In genomic region chr1:12466816-12467215, GRCh38 we compare ENCODE assay signal across 19 cellular contexts.
DNase-seq lines count a peak whose midpoint lies in the region; ATAC-seq, FAIRE-seq and TF ChIP-seq lines count a peak whose summit lies in the region.
"Had no signal": no experiment of that assay in that cellular context is flagged by ENCODE, and none has a peak within 500 bp of the region (broad histone marks: within the 10 kb centered on the region; RNA-seq: fewer than 3 reads in every experiment).

No MANE protein-coding gene starts in this region.

- no peaks in the 10 kb centered on the region for H3K9me3 ChIP-seq in sigmoid colon
- H3K9me3 ChIP-seq: BE2C, Caco-2, HAP-1 had no signal

- H3K4me1 Mint-ChIP-seq in activated CD8-positive, alpha-beta T cell treated with anti-CD3 and anti-CD28 coated beads for 36 hours (ENCODE audit: low read depth): peaks cover 50% of the 10 kb centered on the region
- peaks cover 41% of the 10 kb centered on the region for H3K4me1 Mint-ChIP-seq in activated CD8-positive, alpha-beta T cell treated with anti-CD3 and anti-CD28 coated beads, Interleukin-2, amount 10 ng/mL, durations not matched to agents 7 days and 5 days (ENCODE audit: low read depth)
- peaks cover 46% of the 10 kb centered on the region for H3K4me1 Mint-ChIP-seq in activated naive CD8-positive, alpha-beta T cell (ENCODE audit: low read depth)

- H3K9me3 Mint-ChIP-seq in activated CD8-positive, alpha-beta T cell treated with anti-CD3 and anti-CD28 coated beads for 36 hours: no peaks in the 10 kb centered on the region
- no peaks in the 10 kb centered on the region for H3K9me3 Mint-ChIP-seq in activated CD8-positive, alpha-beta T cell treated with anti-CD3 and anti-CD28 coated beads, Interleukin-2, amount 10 ng/mL, durations not matched to agents 7 days and 5 days (ENCODE audit: insufficient read depth)
- no peaks in the 10 kb centered on the region for H3K9me3 Mint-ChIP-seq in activated naive CD8-positive, alpha-beta T cell (ENCODE audit: low read depth)
- H3K9me3 Mint-ChIP-seq: CD4-positive, alpha-beta T cell had no signal

- H3K36me3 ChIP-seq in sigmoid colon: no peaks in the 10 kb centered on the region
- H3K36me3 ChIP-seq: BE2C, HAP-1 had no signal

- CTCF ChIA-PET in activated CD8-positive, alpha-beta T cell treated with anti-CD3 and anti-CD28 coated beads for 36 hours (lab: Charles Lee): interaction anchor here (0.8 to 1.9 kb wide), 3 partner anchors 9 to 43 kb away, joined by 3 to 4 read pairs (median 4); no protein-coding TSS in a partner anchor
- CTCF ChIA-PET in activated CD8-positive, alpha-beta T cell treated with anti-CD3 and anti-CD28 coated beads, Interleukin-2, amount 10 ng/mL, durations not matched to agents 7 days and 5 days (lab: Charles Lee): no interaction called here

- TF ChIP-seq EP300 in sigmoid colon (IDR thresholded peaks at IDR 0.05): no peak

- H3K27ac ChIP-seq in sigmoid colon: peak overlapping the region in 3 of 4 donors; percentile 85 to 89 (median 88)
- H3K27ac ChIP-seq: GM23248 had no signal

- H3K4me3 Mint-ChIP-seq in activated CD8-positive, alpha-beta T cell treated with anti-CD3 and anti-CD28 coated beads for 36 hours: no peak overlapping the region
- no peak overlapping the region for H3K4me3 Mint-ChIP-seq in activated CD8-positive, alpha-beta T cell treated with anti-CD3 and anti-CD28 coated beads, Interleukin-2, amount 10 ng/mL, durations not matched to agents 7 days and 5 days
- H3K4me3 Mint-ChIP-seq in activated naive CD8-positive, alpha-beta T cell: no peak overlapping the region
- H3K4me3 Mint-ChIP-seq: CD4-positive, alpha-beta T cell had no signal

- no peak for TF ChIP-seq POLR2A in sigmoid colon (IDR thresholded peaks at IDR 0.05)

- ATAC-seq in activated CD8-positive, alpha-beta T cell treated with anti-CD3 and anti-CD28 coated beads for 36 hours: no peak
- ATAC-seq in activated CD8-positive, alpha-beta T cell treated with anti-CD3 and anti-CD28 coated beads, Interleukin-2, amount 10 ng/mL, durations not matched to agents 7 days and 5 days: no peak
- ATAC-seq in HG03097 (IDR thresholded peaks at IDR 0.05; ENCODE audit: low FRiP score, unreplicated experiment): no peak
- no peak for ATAC-seq in HG03565 (IDR thresholded peaks at IDR 0.05; ENCODE audit: unreplicated experiment)

- intact Hi-C loops in activated CD8-positive, alpha-beta T cell treated with anti-CD3 and anti-CD28 coated beads for 36 hours (cut with micrococcal nuclease): no loop called here
- intact Hi-C loops in sigmoid colon (cut with DNase I): no loop called here

- WGBS in sigmoid colon, 2 donors: 96 to 97% methylated on average over 5 of the region's 5 CpGs

- peaks cover 0 to 58% (median 54%) of the 10 kb centered on the region in 4 donors for H3K4me1 ChIP-seq in sigmoid colon
- H3K4me1 ChIP-seq: BE2C had no signal

- peak overlapping the region; percentile 96 for H3K27ac Mint-ChIP-seq in activated CD8-positive, alpha-beta T cell treated with anti-CD3 and anti-CD28 coated beads for 36 hours
- H3K27ac Mint-ChIP-seq in activated CD8-positive, alpha-beta T cell treated with anti-CD3 and anti-CD28 coated beads, Interleukin-2, amount 10 ng/mL, durations not matched to agents 7 days and 5 days: no peak overlapping the region
- peak overlapping the region; percentile 97 for H3K27ac Mint-ChIP-seq in activated naive CD8-positive, alpha-beta T cell

- H3K4me3 ChIP-seq in sigmoid colon: no peak overlapping the region
- H3K4me3 ChIP-seq: GM23248, HAP-1 had no signal

- H3K36me3 Mint-ChIP-seq in activated CD8-positive, alpha-beta T cell treated with anti-CD3 and anti-CD28 coated beads for 36 hours (ENCODE audit: low read depth): peaks cover 55% of the 10 kb centered on the region
- peaks cover 50% of the 10 kb centered on the region for H3K36me3 Mint-ChIP-seq in activated CD8-positive, alpha-beta T cell treated with anti-CD3 and anti-CD28 coated beads, Interleukin-2, amount 10 ng/mL, durations not matched to agents 7 days and 5 days (ENCODE audit: low read depth)
- H3K36me3 Mint-ChIP-seq in activated naive CD8-positive, alpha-beta T cell: peaks cover 21% of the 10 kb centered on the region

- no peaks in the 10 kb centered on the region for H3K27me3 Mint-ChIP-seq in activated CD8-positive, alpha-beta T cell treated with anti-CD3 and anti-CD28 coated beads for 36 hours
- H3K27me3 Mint-ChIP-seq in activated CD8-positive, alpha-beta T cell treated with anti-CD3 and anti-CD28 coated beads, Interleukin-2, amount 10 ng/mL, durations not matched to agents 7 days and 5 days (ENCODE audit: low read depth): no peaks in the 10 kb centered on the region
- no peaks in the 10 kb centered on the region for H3K27me3 Mint-ChIP-seq in activated naive CD8-positive, alpha-beta T cell
- H3K27me3 Mint-ChIP-seq: CD4-positive, alpha-beta T cell had no signal

- H3K27me3 ChIP-seq in sigmoid colon: no peaks in the 10 kb centered on the region
- H3K27me3 ChIP-seq: BE2C had no signal

- POLR2A ChIA-PET in activated CD8-positive, alpha-beta T cell treated with anti-CD3 and anti-CD28 coated beads for 36 hours (lab: Charles Lee): interaction anchor here (0.6 to 2.0 kb wide), 5 partner anchors 8 to 212 kb away, joined by 3 to 9 read pairs (median 3); no protein-coding TSS in a partner anchor
- POLR2A ChIA-PET in activated CD8-positive, alpha-beta T cell treated with anti-CD3 and anti-CD28 coated beads, Interleukin-2, amount 10 ng/mL, durations not matched to agents 7 days and 5 days (lab: Charles Lee): no interaction called here

- DNase-seq in activated CD8-positive, alpha-beta T cell treated with anti-CD3 and anti-CD28 coated beads for 36 hours: no peak
- no peak for DNase-seq in activated CD8-positive, alpha-beta T cell treated with anti-CD3 and anti-CD28 coated beads, Interleukin-2, amount 10 ng/mL, durations not matched to agents 7 days and 5 days
- no peak for DNase-seq in GM19239 (ENCODE audit: insufficient read length, low spot score)
- DNase-seq in sigmoid colon: no peak
- DNase-seq in stimulated activated CD4-positive, alpha-beta T cell treated with anti-CD3 and anti-CD28 coated beads, Interleukin-2, amount 100 ng/mL, for 24 hours: no peak
- DNase-seq: BE2C; Caco-2; CD4-positive, alpha-beta T cell; GDM1; GM23248; KBM-7; MV-4-11; NCI-H1694 treated with DMSO at 0.1 percent for 48 hours; Right ventricle myocardium superior had no signal

- peak; percentile 73 for FAIRE-seq in GM19239 (lab: Jason Lieb, UNC)
- FAIRE-seq: A204.1 had no signal

- no peak for TF ChIP-seq CTCF in activated CD8-positive, alpha-beta T cell treated with anti-CD3 and anti-CD28 coated beads for 36 hours (IDR thresholded peaks at IDR 0.05)
- no peak for TF ChIP-seq CTCF in sigmoid colon (IDR thresholded peaks at IDR 0.05)
